ENCODE assay signal across 1 cellular context in genomic region chr4:155999743-156000142, GRCh38.
A peak's percentile ranks its signal among the peaks of the same experiment; 100 is the strongest.
TF ChIP-seq lines count a peak whose summit lies in the region.

No MANE protein-coding gene starts in this region.

TF ChIP-seq in WTC11, 78 proteins besides CTCF, POLR2A, EP300 and RAD21 (continued from another document):
- TF ChIP-seq AFF4 (CRISPR knock-in tag; IDR thresholded peaks at IDR 0.05; ENCODE audit: borderline replicate concordance), result 0 out of 2 replicates have a peak, but pooled peaks have one; percentile 41
- no peak for TF ChIP-seq ZNF416 (CRISPR knock-in tag; IDR thresholded peaks at IDR 0.05)
- TF ChIP-seq NR2C2 (CRISPR knock-in tag; IDR thresholded peaks at IDR 0.05), result no peak
- TF ChIP-seq E2F5 (CRISPR knock-in tag; IDR thresholded peaks at IDR 0.05), result no peak
- no peak for TF ChIP-seq FOXJ3 (CRISPR knock-in tag; IDR thresholded peaks at IDR 0.05; ENCODE audit: borderline replicate concordance)
- 0 out of 2 replicates have a peak, but pooled peaks have one; percentile 27 for TF ChIP-seq CREB1 (CRISPR knock-in tag; IDR thresholded peaks at IDR 0.05)
TF ChIP-seq in WTC11: peak in this region for 5.
